In the genomic region with DNA sequence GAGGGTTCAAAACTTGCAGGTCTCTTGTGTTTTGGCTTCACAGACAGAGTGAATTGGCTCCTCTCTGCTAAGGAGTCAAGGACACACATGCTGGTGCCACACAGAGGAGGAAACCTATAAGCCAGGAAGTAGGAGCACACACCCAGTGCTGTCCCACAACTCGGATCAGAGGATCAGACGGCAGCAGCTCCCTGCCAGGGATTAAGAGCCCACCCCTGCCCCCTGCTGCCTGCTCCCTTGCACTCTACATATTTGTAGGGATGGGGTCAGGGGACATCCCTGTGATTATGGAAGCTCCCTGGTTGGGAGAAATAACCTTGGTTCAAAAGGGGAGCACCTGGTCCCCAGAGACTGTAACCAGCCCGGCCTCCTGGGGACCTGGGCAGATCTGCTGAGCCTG, we compare ENCODE assay signal across 26 cellular contexts.
A peak's percentile ranks its signal among the peaks of the same experiment; 100 is the strongest.
DNase-seq lines count a peak whose midpoint lies in the region; ATAC-seq, FAIRE-seq and TF ChIP-seq lines count a peak whose summit lies in the region.
"Had no signal": no experiment of that assay in that cellular context is flagged by ENCODE, and none has a peak within 500 bp of the region (broad histone marks: within the 10 kb centered on the region; RNA-seq: fewer than 3 reads in every experiment).

No MANE protein-coding gene starts in this region.

- H3K27me3 ChIP-seq in HepG2 (ENCODE audit: control insufficient read depth in 1 of 2, insufficient read depth in 2 of 2, low read length in 2 of 2): peaks cover 2 to 14% of the 10 kb centered on the region in 2 experiments; a peak in 4 of 5 replicates
- no peaks in the 10 kb centered on the region for H3K27me3 ChIP-seq in right lobe of liver
- no peaks in the 10 kb centered on the region; the same call in 1 of the 2 replicates for H3K27me3 ChIP-seq in H9 (ENCODE audit: insufficient read depth, low read length)
- no peaks in the 10 kb centered on the region for H3K27me3 ChIP-seq in endodermal cell (ENCODE audit: control insufficient read depth, insufficient read depth, low read length, poor library complexity, severe bottlenecking)
- H3K27me3 ChIP-seq: BLaER1 treated with 17β-estradiol and CSF1 and Interleukin-3, amounts not matched to agents 10 nM and 100 nM had no signal

- 0% methylated on average over 3 of the region's 3 CpGs for WGBS in HepG2 (ENCODE audit: low lambda C conversion rate)
- WGBS in right lobe of liver (ENCODE audit: insufficient coverage, low coverage, low lambda C conversion rate, missing lambda C conversion rate): no CpG with 5 or more reads among the region's 3 CpGs
- WGBS in H9 (ENCODE audit: extremely low coverage, insufficient read length, low lambda C conversion rate): no CpG with 5 or more reads among the region's 3 CpGs
- 64% methylated on average over 3 of the region's 3 CpGs; no CpG with 5 or more reads in 1 of the 2 experiments for WGBS in endodermal cell (ENCODE audit: insufficient coverage in 1 of 2, insufficient read length in 1 of 2), 2 experiments

- H3K14ac ChIP-seq in H9 (ENCODE audit: insufficient read depth, low read length): 0 out of 2 replicates have a peak overlapping the region, but pooled peaks have one; percentile 0

- H3K36me3 Mint-ChIP-seq in H9 (ENCODE audit: insufficient read depth in 1 of 3, low read depth in 3 of 3) (no peaks in the 10 kb centered on the region; a peak in 1 of 7 replicates), endodermal cell (ENCODE audit: low read depth) (no peaks in the 10 kb centered on the region)
- no peaks in the 10 kb centered on the region for H3K36me3 Mint-ChIP-seq in natural killer cell treated with Interleukin-12 subunit alpha and Interleukin-12 subunit beta and Interleukin-15 and Interleukin-18, amount 100 ng/mL, for 72 hours
- H3K36me3 Mint-ChIP-seq: CD4-positive, alpha-beta memory T cell had no signal

- H2AFZ ChIP-seq in HepG2 (ENCODE audit: low read length): no peak overlapping the region
- H2AFZ ChIP-seq in H9 (ENCODE audit: low read length): no peak overlapping the region

- H3K27ac ChIP-seq in HepG2 (ENCODE audit: extremely low read length, insufficient read depth, low read length) (no peak overlapping the region), right lobe of liver (no peak overlapping the region), H9 (ENCODE audit: insufficient read length, low read depth, low read length) (no peak overlapping the region), endodermal cell (ENCODE audit: low read depth, low read length) (no peak overlapping the region)
- H3K27ac ChIP-seq: A549; BLaER1 treated with 17β-estradiol and CSF1 and Interleukin-3, amounts not matched to agents 10 nM and 100 nM had no signal

- no peak overlapping the region for H3K18ac ChIP-seq in H9 (ENCODE audit: insufficient read length, low read depth, low read length)

- peaks cover 15 to 17% of the 10 kb centered on the region in 2 experiments for H3K4me1 Mint-ChIP-seq in H9
- H3K4me1 Mint-ChIP-seq in endodermal cell: peaks cover 12% of the 10 kb centered on the region
- peaks cover 3 to 11% of the 10 kb centered on the region in 2 donors for H3K4me1 Mint-ChIP-seq in natural killer cell treated with Interleukin-12 subunit alpha and Interleukin-12 subunit beta and Interleukin-15 and Interleukin-18, amount 100 ng/mL, for 72 hours (ENCODE audit: low read depth in 2 of 2)

- H2BK120ac ChIP-seq in H9 (ENCODE audit: low read depth, low read length, poor library complexity, severe bottlenecking): no peak overlapping the region

- no peaks in the 10 kb centered on the region for H3K36me3 ChIP-seq in HepG2 (replicated peaks in 1 of 2; ENCODE audit: control insufficient read depth in 1 of 2, insufficient read depth in 2 of 2, low read length in 2 of 2)
- no peaks in the 10 kb centered on the region for H3K36me3 ChIP-seq in right lobe of liver
- no peaks in the 10 kb centered on the region for H3K36me3 ChIP-seq in endodermal cell (ENCODE audit: control insufficient read depth, insufficient read depth, low read length)
- H3K36me3 ChIP-seq: BLaER1 treated with 17β-estradiol and CSF1 and Interleukin-3, amounts not matched to agents 10 nM and 100 nM; MG63 had no signal

- no peaks in the 10 kb centered on the region for H3K23me2 ChIP-seq in H9 (ENCODE audit: insufficient read length, low read depth, low read length, poor library complexity, severe bottlenecking)

- H3K79me2 ChIP-seq in HepG2 (ENCODE audit: insufficient read depth, low read length) (no peaks in the 10 kb centered on the region), H9 (ENCODE audit: insufficient read depth, low read length) (no peaks in the 10 kb centered on the region)

- intact Hi-C loops in HepG2 (cut with micrococcal nuclease; ENCODE audit: unreplicated experiment) (no loop called here), right lobe of liver (cut with DNase I) (no loop called here)

- in situ Hi-C loops in HepG2 (cut with HindIII; ENCODE audit: extremely low pct_ligation_motif_present, low pct_unique_long_range_greater_than_20kb): loop anchor here (5.0 kb wide), 1 partner anchor 283 kb away; no protein-coding TSS in a partner anchor

- H3K27me3 Mint-ChIP-seq in H9 (ENCODE audit: low read depth) (peaks cover 22% of the 10 kb centered on the region), endodermal cell (ENCODE audit: insufficient read depth) (peaks cover 21% of the 10 kb centered on the region)
- peaks cover 4 to 9% of the 10 kb centered on the region in 2 donors for H3K27me3 Mint-ChIP-seq in natural killer cell treated with Interleukin-12 subunit alpha and Interleukin-12 subunit beta and Interleukin-15 and Interleukin-18, amount 100 ng/mL, for 72 hours

- H3K27ac Mint-ChIP-seq in H9 (no peak overlapping the region), endodermal cell (no peak overlapping the region)
- no peak overlapping the region for H3K27ac Mint-ChIP-seq in natural killer cell treated with Interleukin-12 subunit alpha and Interleukin-12 subunit beta and Interleukin-15 and Interleukin-18, amount 100 ng/mL, for 72 hours

- H4K5ac ChIP-seq in H9 (ENCODE audit: insufficient read length, low read depth, low read length): no peak overlapping the region

- POLR2A ChIA-PET in HepG2 (lab: Yijun Ruan, JAX): no interaction called here

- CTCF ChIA-PET in HepG2 (lab: Yijun Ruan, JAX; ENCODE audit: low intra/inter-chr PET ratio, low total read pairs): no interaction called here

- peak; percentile 39 for ATAC-seq in HepG2
- no peak for ATAC-seq in right lobe of liver
- no peak for ATAC-seq in HG03432 (IDR thresholded peaks at IDR 0.05; ENCODE audit: unreplicated experiment)
- no peak for ATAC-seq in natural killer cell treated with Interleukin-12 subunit alpha and Interleukin-12 subunit beta and Interleukin-15 and Interleukin-18, amount 100 ng/mL, for 72 hours
- ATAC-seq in HG02970 (IDR thresholded peaks at IDR 0.05; ENCODE audit: low FRiP score, unreplicated experiment): no peak
- ATAC-seq: A549, PC-3, SK-N-SH treated with all-trans-retinoic acid at 6 μM for 48 hours had no signal

- H3K9me3 Mint-ChIP-seq in H9: no peaks in the 10 kb centered on the region
- H3K9me3 Mint-ChIP-seq in endodermal cell: no peaks in the 10 kb centered on the region
- H3K9me3 Mint-ChIP-seq in natural killer cell treated with Interleukin-12 subunit alpha and Interleukin-12 subunit beta and Interleukin-15 and Interleukin-18, amount 100 ng/mL, for 72 hours: no peaks in the 10 kb centered on the region
- H3K9me3 Mint-ChIP-seq: CD4-positive, alpha-beta memory T cell had no signal

- no peak overlapping the region for H3K56ac ChIP-seq in H9 (ENCODE audit: insufficient read length, low read depth, low read length)

- H4K20me1 ChIP-seq in HepG2 (ENCODE audit: insufficient read depth, low read length): no peaks in the 10 kb centered on the region
- no peaks in the 10 kb centered on the region for H4K20me1 ChIP-seq in H9 (ENCODE audit: control insufficient read depth, insufficient read depth, insufficient read length)
- H4K20me1 ChIP-seq: BLaER1 treated with 17β-estradiol and CSF1 and Interleukin-3, amounts not matched to agents 10 nM and 100 nM had no signal

- no peak overlapping the region for H3K4me3 Mint-ChIP-seq in H9
- no peak overlapping the region for H3K4me3 Mint-ChIP-seq in endodermal cell
- no peak overlapping the region for H3K4me3 Mint-ChIP-seq in natural killer cell treated with Interleukin-12 subunit alpha and Interleukin-12 subunit beta and Interleukin-15 and Interleukin-18, amount 100 ng/mL, for 72 hours
- H3K4me3 Mint-ChIP-seq: CD4-positive, alpha-beta memory T cell had no signal

- TF ChIP-seq POLR2A in HepG2 (IDR thresholded peaks at IDR 0.05; ENCODE audit: insufficient read depth in 1 of 2, low read depth in 2 of 2, low read length in 2 of 2) (no peak), right lobe of liver (IDR thresholded peaks at IDR 0.05) (no peak)

- no peak for TF ChIP-seq EP300 in HepG2 (IDR thresholded peaks at IDR 0.05; ENCODE audit: low read depth in 2 of 2, low read length in 2 of 2)
- TF ChIP-seq EP300 in HepG2 (CRISPR knock-in tag; IDR thresholded peaks at IDR 0.05; ENCODE audit: borderline replicate concordance): no peak

- no peak for TF ChIP-seq RAD21 in HepG2 (CRISPR knock-in tag; IDR thresholded peaks at IDR 0.05)

- H3K4me2 ChIP-seq in HepG2 (ENCODE audit: low read depth, low read length) (no peak overlapping the region), H9 (ENCODE audit: insufficient read depth, insufficient read length, low read length) (no peak overlapping the region)
- H3K4me2 ChIP-seq: A549 had no signal

- no peak overlapping the region for H3K23ac ChIP-seq in H9 (ENCODE audit: insufficient read length, low read depth, low read length)

- H2BK5ac ChIP-seq in H9 (ENCODE audit: insufficient read length, low read length): no peak overlapping the region

- no peak overlapping the region for H3K4ac ChIP-seq in H9 (ENCODE audit: low read depth, low read length)

- H4K8ac ChIP-seq in H9 (replicated peaks; ENCODE audit: insufficient read length, low read depth, low read length): no peak overlapping the region

- H2BK15ac ChIP-seq in H9 (ENCODE audit: low read depth, low read length): no peak overlapping the region

- no peak overlapping the region for H2BK20ac ChIP-seq in H9 (ENCODE audit: low read depth, low read length, poor library complexity, severe bottlenecking)

- H3T11ph ChIP-seq in H9 (ENCODE audit: low read length): no peak overlapping the region

- H2BK12ac ChIP-seq in H9 (ENCODE audit: insufficient read length, low read depth, low read length): no peak overlapping the region

- H3K4me1 ChIP-seq in HepG2 (ENCODE audit: insufficient read depth, low read length) (peaks cover 12% of the 10 kb centered on the region), right lobe of liver (no peaks in the 10 kb centered on the region), H9 (ENCODE audit: insufficient read depth, low read length) (no peaks in the 10 kb centered on the region), endodermal cell (ENCODE audit: control insufficient read depth, insufficient read depth, low read length) (peaks cover 7% of the 10 kb centered on the region)
- H3K4me1 ChIP-seq: A549 had no signal

- no peaks in the 10 kb centered on the region for H3K9me3 ChIP-seq in HepG2 (ENCODE audit: low read length)
- no peaks in the 10 kb centered on the region for H3K9me3 ChIP-seq in right lobe of liver
- H3K9me3 ChIP-seq in H9 (ENCODE audit: control insufficient read depth, low read depth, low read length): no peaks in the 10 kb centered on the region
- H3K9me3 ChIP-seq in endodermal cell (ENCODE audit: control insufficient read depth, low read length): no peaks in the 10 kb centered on the region
- H3K9me3 ChIP-seq: A549, MG63 had no signal

- no peak for DNase-seq in HepG2 (ENCODE audit: low spot score)
- no peak for DNase-seq in right lobe of liver
- peak; percentile 48 for DNase-seq in H9
- DNase-seq in endodermal cell: no peak
- no peak for DNase-seq in retinal pigment epithelial cell (ENCODE audit: low read depth)
- no peak for DNase-seq in natural killer cell treated with Interleukin-12 subunit alpha and Interleukin-12 subunit beta and Interleukin-15 and Interleukin-18, amount 100 ng/mL, for 72 hours (ENCODE audit: low spot score)
- DNase-seq: AML-193; CD4-positive, alpha-beta memory T cell; COR-L47; DMS153; DND-41; KG1; MG63; NCI-H2029; NCI-H446 treated with DMSO at 0.1 percent for 48 hours; NCI-H748 treated with DMSO at 0.1 percent for 48 hours; NK-92 treated with Interleukin-12 subunit alpha and Interleukin-12 subunit beta, amount 100 ng/mL, for 24 hours; PC-3; T-helper 2 cell had no signal

- H3K4me3 ChIP-seq in HepG2 (replicated peaks in 1 of 3; ENCODE audit: insufficient read depth in 1 of 3, low read depth in 2 of 3, low read length in 3 of 3): no peak overlapping the region
- H3K4me3 ChIP-seq in right lobe of liver: no peak overlapping the region
- no peak overlapping the region for H3K4me3 ChIP-seq in endodermal cell (ENCODE audit: low read length)
- H3K4me3 ChIP-seq in retinal pigment epithelial cell (ENCODE audit: low read length): no peak overlapping the region
- H3K4me3 ChIP-seq: A549; BLaER1 treated with 17β-estradiol and CSF1 and Interleukin-3, amounts not matched to agents 10 nM and 100 nM; MG63 had no signal

- H3K79me1 ChIP-seq in H9 (ENCODE audit: insufficient read depth, low read depth, low read length, poor library complexity, severe bottlenecking): no peaks in the 10 kb centered on the region

- H2AK5ac ChIP-seq in H9 (ENCODE audit: insufficient read length, low read length): no peak overlapping the region

- TF ChIP-seq CTCF in HepG2 (CRISPR knock-in tag; IDR thresholded peaks at IDR 0.05) (no peak), right lobe of liver (IDR thresholded peaks at IDR 0.05) (no peak), H9 (conservative IDR thresholded peaks at IDR 0.05) (peak; percentile 31; the same call in 1 of the 3 replicates), endodermal cell (conservative IDR thresholded peaks at IDR 0.05) (peak; percentile 60), retinal pigment epithelial cell (conservative IDR thresholded peaks at IDR 0.05; ENCODE audit: low read depth, low read length) (peak; percentile 9)

- BruUV-seq in HepG2 (replicated peaks; lab: Mats Ljungman, UMichigan): no TSS peak

- FAIRE-seq in HepG2 (lab: Jason Lieb, UNC): no peak
- FAIRE-seq: A549, GM18507, HTR-8/SVneo had no signal

- H3K9ac ChIP-seq in HepG2 (ENCODE audit: insufficient read depth, low read depth, low read length): no peak overlapping the region
- no peak overlapping the region for H3K9ac ChIP-seq in H9 (ENCODE audit: extremely low read depth, insufficient read length, low read length)
- no peak overlapping the region for H3K9ac ChIP-seq in endodermal cell (ENCODE audit: extremely low read depth, low read length, poor library complexity, severe bottlenecking)
- H3K9ac ChIP-seq: BLaER1 treated with 17β-estradiol and CSF1 and Interleukin-3, amounts not matched to agents 10 nM and 100 nM had no signal

- no peak overlapping the region for H4K91ac ChIP-seq in H9 (ENCODE audit: insufficient read length, low read depth, low read length)

Comparison
In these comparisons a context has a peak if more than half of its experiments do, and no peak if none do; other contexts are left out.
1. CTCF ChIP-seq: peak in H9 (single experiment), endodermal cell (single experiment) and retinal pigment epithelial cell (single experiment); none in HepG2 (single experiment) and right lobe of liver (0 of 4).